9 cellular contexts compared by ENCODE assay signal in the genomic region with DNA sequence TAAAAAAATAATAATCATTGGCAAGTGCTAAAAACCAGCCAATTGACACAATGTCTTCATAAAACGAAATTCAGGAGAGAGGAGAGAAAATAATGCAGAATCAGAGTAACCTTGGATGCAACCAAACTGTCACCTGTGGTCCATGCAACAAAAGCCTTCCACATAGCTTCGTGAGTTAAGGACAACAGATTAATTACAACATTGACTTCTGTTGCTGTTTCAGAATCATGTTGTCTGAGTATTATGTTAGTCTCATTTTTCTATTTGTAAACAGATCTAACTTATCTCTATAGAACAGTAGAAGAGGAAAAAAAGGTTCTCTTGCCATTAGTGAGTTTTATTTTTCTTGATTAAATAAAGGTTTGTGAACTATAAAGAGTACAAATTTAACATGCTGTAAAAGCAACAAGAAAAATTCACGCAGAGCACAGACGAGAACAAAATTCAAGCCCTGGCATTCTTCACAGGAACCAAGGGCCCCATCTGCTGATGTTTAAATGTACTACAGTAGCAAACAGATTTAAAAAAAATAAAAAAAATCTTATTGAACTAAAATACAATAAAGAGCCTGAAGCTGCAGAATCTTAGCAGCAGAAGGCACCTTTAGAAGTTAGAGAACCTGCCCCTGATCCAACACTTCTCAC.
DNase-seq lines count a peak whose midpoint lies in the region; ATAC-seq and TF ChIP-seq lines count a peak whose summit lies in the region.
"Had no signal": no experiment of that assay in that cellular context is flagged by ENCODE, and none has a peak within 500 bp of the region (broad histone marks: within the 10 kb centered on the region; RNA-seq: fewer than 3 reads in every experiment).

No MANE protein-coding gene starts in this region.

- no peaks in the 10 kb centered on the region for H3K27me3 ChIP-seq in stomach
- H3K27me3 ChIP-seq in naive thymus-derived CD4-positive, alpha-beta T cell (ENCODE audit: control insufficient read depth in 2 of 2, insufficient read depth in 2 of 2, low read length in 2 of 2): no peaks in the 10 kb centered on the region

- no peaks in the 10 kb centered on the region for H3K36me3 Mint-ChIP-seq in naive thymus-derived CD4-positive, alpha-beta T cell

- H3K36me3 ChIP-seq in stomach: no peaks in the 10 kb centered on the region
- H3K36me3 ChIP-seq in naive thymus-derived CD4-positive, alpha-beta T cell (ENCODE audit: control insufficient read depth in 2 of 3, insufficient read depth in 3 of 3, low read length in 3 of 3): no peaks in the 10 kb centered on the region

- no peak for ATAC-seq in naive thymus-derived CD4-positive, alpha-beta T cell
- ATAC-seq in HG03175 (IDR thresholded peaks at IDR 0.05; ENCODE audit: unreplicated experiment) (no peak), GM21390 (IDR thresholded peaks at IDR 0.05; ENCODE audit: unreplicated experiment) (no peak)

- CTCF ChIA-PET in naive thymus-derived CD4-positive, alpha-beta T cell (lab: Charles Lee): no interaction called here

- WGBS in stomach, 5 donors: 17 to 31% (median 26%) methylated on average over 4 of the region's 4 CpGs

- peaks cover 0 to 13% (median 5%) of the 10 kb centered on the region in 5 donors for H3K27me3 Mint-ChIP-seq in naive thymus-derived CD4-positive, alpha-beta T cell

- no peak for TF ChIP-seq POLR2A in stomach (IDR thresholded peaks at IDR 0.05)

- TF ChIP-seq CTCF in stomach (IDR thresholded peaks at IDR 0.05): peak in 5 of 7 experiments; percentile 21 to 35 (median 26)

- H3K4me1 Mint-ChIP-seq in naive thymus-derived CD4-positive, alpha-beta T cell: no peaks in the 10 kb centered on the region

- H3K9me3 ChIP-seq in stomach: no peaks in the 10 kb centered on the region
- H3K9me3 ChIP-seq in naive thymus-derived CD4-positive, alpha-beta T cell (ENCODE audit: control insufficient read depth in 2 of 3, low read length in 3 of 3): no peaks in the 10 kb centered on the region

- peaks cover 0 to 10% (median 0%) of the 10 kb centered on the region in 11 donors for H3K9me3 Mint-ChIP-seq in naive thymus-derived CD4-positive, alpha-beta T cell

- no peak for TF ChIP-seq EP300 in stomach (IDR thresholded peaks at IDR 0.05)

- H3K4me3 Mint-ChIP-seq in naive thymus-derived CD4-positive, alpha-beta T cell: no peak overlapping the region

- H3K4me1 ChIP-seq in stomach: peaks cover 0 to 3% (median 0%) of the 10 kb centered on the region in 4 donors
- H3K4me1 ChIP-seq in naive thymus-derived CD4-positive, alpha-beta T cell (ENCODE audit: control insufficient read depth in 2 of 2, insufficient read depth in 2 of 2, low read length in 2 of 2): no peaks in the 10 kb centered on the region

- DNase-seq in NCI-H748 (lab: John Stamatoyannopoulos, UW; ENCODE audit: unreplicated experiment) (peak; percentile 2), NCI-H748 treated with DMSO at 0.1 percent for 48 hours (lab: John Stamatoyannopoulos, UW) (no peak), RKO (ENCODE audit: low spot score) (peak; percentile 59), globus pallidus (ENCODE audit: low spot score) (peak; percentile 51), stomach (no peak)
- DNase-seq in naive thymus-derived CD4-positive, alpha-beta T cell: no peak

- POLR2A ChIA-PET in naive thymus-derived CD4-positive, alpha-beta T cell (lab: Charles Lee): no interaction called here

- H3K27ac Mint-ChIP-seq in naive thymus-derived CD4-positive, alpha-beta T cell: no peak overlapping the region

- intact Hi-C loops in stomach (cut with DNase I; ENCODE audit: low total_unique reads): no loop called here
- intact Hi-C loops in naive thymus-derived CD4-positive, alpha-beta T cell (cut with micrococcal nuclease): no loop called here

- H3K27ac ChIP-seq in stomach: no peak overlapping the region
- H3K27ac ChIP-seq in naive thymus-derived CD4-positive, alpha-beta T cell (ENCODE audit: low read depth, low read length): no peak overlapping the region
- H3K27ac ChIP-seq: skin epidermis had no signal

- no peak overlapping the region for H3K4me3 ChIP-seq in stomach
- no peak overlapping the region for H3K4me3 ChIP-seq in naive thymus-derived CD4-positive, alpha-beta T cell (ENCODE audit: low read length)
- H3K4me3 ChIP-seq: skin epidermis had no signal

Comparison
In these comparisons a context has a peak if more than half of its experiments do, and no peak if none do; other contexts are left out.
1. DNase-seq: peak in NCI-H748 (single experiment), RKO (single experiment) and globus pallidus (single experiment); none in NCI-H748 treated with DMSO at 0.1 percent for 48 hours (single experiment), stomach (single experiment) and naive thymus-derived CD4-positive, alpha-beta T cell (0 of 9).